Comparison of ENCODE assay signal across 2 cellular contexts in the genomic region with DNA sequence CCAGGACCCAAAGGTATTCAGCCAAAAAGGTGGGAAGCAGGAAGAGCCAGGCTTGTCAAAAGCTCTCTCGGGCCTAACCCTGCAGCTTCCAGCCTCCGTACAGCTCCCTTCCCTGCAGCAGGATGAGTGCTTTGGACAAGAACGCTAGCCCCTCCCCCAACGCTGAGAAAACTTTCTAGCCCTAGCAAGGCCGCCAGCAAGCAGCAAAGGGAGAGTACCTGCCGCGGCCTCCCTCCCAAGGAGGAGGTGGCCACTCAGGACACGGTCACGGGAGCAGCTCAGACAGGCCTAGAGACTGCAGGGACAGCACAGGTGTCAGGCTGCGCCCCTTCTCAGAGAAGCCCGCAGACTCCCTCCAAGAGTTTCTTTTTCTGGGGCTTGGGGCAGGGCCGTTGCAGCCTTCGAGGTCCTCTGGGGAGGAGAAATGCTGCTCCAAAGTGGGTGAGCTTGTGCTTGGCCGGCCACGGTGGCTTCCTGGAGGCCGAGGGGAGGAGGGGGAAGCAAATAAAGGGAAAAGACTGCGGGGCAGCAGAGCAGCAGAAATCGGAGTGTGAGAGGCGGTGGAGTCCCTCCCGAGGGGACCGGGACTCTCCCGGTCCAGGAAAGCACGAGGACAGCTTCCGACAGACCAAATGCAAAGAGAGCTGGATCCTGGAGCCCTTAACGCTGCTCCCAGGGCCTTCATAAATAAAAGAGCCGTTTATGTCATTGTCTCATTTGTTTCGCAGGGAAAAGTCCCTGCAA.
TF ChIP-seq lines count a peak whose summit lies in the region.

No MANE protein-coding gene starts in this region.

TF ChIP-seq in SK-N-SH, 30 proteins besides CTCF, POLR2A, EP300 and RAD21 (continued from another document):
- TF ChIP-seq, protein P1, sequence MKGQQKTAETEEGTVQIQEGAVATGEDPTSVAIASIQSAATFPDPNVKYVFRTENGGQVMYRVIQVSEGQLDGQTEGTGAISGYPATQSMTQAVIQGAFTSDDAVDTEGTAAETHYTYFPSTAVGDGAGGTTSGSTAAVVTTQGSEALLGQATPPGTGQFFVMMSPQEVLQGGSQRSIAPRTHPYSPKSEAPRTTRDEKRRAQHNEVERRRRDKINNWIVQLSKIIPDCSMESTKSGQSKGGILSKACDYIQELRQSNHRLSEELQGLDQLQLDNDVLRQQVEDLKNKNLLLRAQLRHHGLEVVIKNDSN (IDR thresholded peaks at IDR 0.05; ENCODE audit: borderline replicate concordance, low read depth) = no peak
- TF ChIP-seq TCF12 (IDR thresholded peaks at IDR 0.05) = no peak
- no peak for TF ChIP-seq SMC3 (IDR thresholded peaks at IDR 0.05; ENCODE audit: low read depth, low read length)
- TF ChIP-seq YY1 (IDR thresholded peaks at IDR 0.05; ENCODE audit: low read depth) = no peak
- TF ChIP-seq GATA2 (CRISPR knock-in tag; IDR thresholded peaks at IDR 0.05) = no peak
- TF ChIP-seq, protein P2, sequence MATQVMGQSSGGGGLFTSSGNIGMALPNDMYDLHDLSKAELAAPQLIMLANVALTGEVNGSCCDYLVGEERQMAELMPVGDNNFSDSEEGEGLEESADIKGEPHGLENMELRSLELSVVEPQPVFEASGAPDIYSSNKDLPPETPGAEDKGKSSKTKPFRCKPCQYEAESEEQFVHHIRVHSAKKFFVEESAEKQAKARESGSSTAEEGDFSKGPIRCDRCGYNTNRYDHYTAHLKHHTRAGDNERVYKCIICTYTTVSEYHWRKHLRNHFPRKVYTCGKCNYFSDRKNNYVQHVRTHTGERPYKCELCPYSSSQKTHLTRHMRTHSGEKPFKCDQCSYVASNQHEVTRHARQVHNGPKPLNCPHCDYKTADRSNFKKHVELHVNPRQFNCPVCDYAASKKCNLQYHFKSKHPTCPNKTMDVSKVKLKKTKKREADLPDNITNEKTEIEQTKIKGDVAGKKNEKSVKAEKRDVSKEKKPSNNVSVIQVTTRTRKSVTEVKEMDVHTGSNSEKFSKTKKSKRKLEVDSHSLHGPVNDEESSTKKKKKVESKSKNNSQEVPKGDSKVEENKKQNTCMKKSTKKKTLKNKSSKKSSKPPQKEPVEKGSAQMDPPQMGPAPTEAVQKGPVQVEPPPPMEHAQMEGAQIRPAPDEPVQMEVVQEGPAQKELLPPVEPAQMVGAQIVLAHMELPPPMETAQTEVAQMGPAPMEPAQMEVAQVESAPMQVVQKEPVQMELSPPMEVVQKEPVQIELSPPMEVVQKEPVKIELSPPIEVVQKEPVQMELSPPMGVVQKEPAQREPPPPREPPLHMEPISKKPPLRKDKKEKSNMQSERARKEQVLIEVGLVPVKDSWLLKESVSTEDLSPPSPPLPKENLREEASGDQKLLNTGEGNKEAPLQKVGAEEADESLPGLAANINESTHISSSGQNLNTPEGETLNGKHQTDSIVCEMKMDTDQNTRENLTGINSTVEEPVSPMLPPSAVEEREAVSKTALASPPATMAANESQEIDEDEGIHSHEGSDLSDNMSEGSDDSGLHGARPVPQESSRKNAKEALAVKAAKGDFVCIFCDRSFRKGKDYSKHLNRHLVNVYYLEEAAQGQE (IDR thresholded peaks at IDR 0.05; ENCODE audit: low read depth, low read length) = no peak
- TF ChIP-seq SIN3A (IDR thresholded peaks at IDR 0.05; ENCODE audit: borderline replicate concordance, low read depth, low read length) = no peak
- TF ChIP-seq, protein P3, sequence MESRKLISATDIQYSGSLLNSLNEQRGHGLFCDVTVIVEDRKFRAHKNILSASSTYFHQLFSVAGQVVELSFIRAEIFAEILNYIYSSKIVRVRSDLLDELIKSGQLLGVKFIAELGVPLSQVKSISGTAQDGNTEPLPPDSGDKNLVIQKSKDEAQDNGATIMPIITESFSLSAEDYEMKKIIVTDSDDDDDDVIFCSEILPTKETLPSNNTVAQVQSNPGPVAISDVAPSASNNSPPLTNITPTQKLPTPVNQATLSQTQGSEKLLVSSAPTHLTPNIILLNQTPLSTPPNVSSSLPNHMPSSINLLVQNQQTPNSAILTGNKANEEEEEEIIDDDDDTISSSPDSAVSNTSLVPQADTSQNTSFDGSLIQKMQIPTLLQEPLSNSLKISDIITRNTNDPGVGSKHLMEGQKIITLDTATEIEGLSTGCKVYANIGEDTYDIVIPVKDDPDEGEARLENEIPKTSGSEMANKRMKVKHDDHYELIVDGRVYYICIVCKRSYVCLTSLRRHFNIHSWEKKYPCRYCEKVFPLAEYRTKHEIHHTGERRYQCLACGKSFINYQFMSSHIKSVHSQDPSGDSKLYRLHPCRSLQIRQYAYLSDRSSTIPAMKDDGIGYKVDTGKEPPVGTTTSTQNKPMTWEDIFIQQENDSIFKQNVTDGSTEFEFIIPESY (IDR thresholded peaks at IDR 0.05; ENCODE audit: borderline replicate concordance, low read depth) = no peak
- TF ChIP-seq JUND (IDR thresholded peaks at IDR 0.05) = no peak
- TF ChIP-seq CHD2 (IDR thresholded peaks at IDR 0.05; ENCODE audit: low read length, partially characterized antibody) = no peak
- no peak for TF ChIP-seq NFIC (IDR thresholded peaks at IDR 0.05; ENCODE audit: borderline replicate concordance)
- no peak for TF ChIP-seq MXI1 (IDR thresholded peaks at IDR 0.05; ENCODE audit: low read depth, low read length)
- TF ChIP-seq TEAD4 (IDR thresholded peaks at IDR 0.05; ENCODE audit: borderline replicate concordance, insufficient read depth) = no peak
- no peak for TF ChIP-seq RCOR1 (IDR thresholded peaks at IDR 0.05; ENCODE audit: low read length)
- TF ChIP-seq, protein P4, sequence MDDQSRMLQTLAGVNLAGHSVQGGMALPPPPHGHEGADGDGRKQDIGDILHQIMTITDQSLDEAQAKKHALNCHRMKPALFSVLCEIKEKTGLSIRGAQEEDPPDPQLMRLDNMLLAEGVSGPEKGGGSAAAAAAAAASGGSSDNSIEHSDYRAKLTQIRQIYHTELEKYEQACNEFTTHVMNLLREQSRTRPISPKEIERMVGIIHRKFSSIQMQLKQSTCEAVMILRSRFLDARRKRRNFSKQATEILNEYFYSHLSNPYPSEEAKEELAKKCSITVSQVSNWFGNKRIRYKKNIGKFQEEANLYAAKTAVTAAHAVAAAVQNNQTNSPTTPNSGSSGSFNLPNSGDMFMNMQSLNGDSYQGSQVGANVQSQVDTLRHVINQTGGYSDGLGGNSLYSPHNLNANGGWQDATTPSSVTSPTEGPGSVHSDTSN (IDR thresholded peaks at IDR 0.05) = no peak
- no peak for TF ChIP-seq RXRA (IDR thresholded peaks at IDR 0.05; ENCODE audit: borderline replicate concordance, low read depth)

TF ChIP-seq in SK-N-SH treated with all-trans-retinoic acid at 6 μM for 48 hours, 23 proteins besides CTCF, POLR2A, EP300 and RAD21 (continued from another document):
- TF ChIP-seq, protein P5, sequence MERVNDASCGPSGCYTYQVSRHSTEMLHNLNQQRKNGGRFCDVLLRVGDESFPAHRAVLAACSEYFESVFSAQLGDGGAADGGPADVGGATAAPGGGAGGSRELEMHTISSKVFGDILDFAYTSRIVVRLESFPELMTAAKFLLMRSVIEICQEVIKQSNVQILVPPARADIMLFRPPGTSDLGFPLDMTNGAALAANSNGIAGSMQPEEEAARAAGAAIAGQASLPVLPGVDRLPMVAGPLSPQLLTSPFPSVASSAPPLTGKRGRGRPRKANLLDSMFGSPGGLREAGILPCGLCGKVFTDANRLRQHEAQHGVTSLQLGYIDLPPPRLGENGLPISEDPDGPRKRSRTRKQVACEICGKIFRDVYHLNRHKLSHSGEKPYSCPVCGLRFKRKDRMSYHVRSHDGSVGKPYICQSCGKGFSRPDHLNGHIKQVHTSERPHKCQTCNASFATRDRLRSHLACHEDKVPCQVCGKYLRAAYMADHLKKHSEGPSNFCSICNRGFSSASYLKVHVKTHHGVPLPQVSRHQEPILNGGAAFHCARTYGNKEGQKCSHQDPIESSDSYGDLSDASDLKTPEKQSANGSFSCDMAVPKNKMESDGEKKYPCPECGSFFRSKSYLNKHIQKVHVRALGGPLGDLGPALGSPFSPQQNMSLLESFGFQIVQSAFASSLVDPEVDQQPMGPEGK (CRISPR knock-in tag; IDR thresholded peaks at IDR 0.05; ENCODE audit: borderline replicate concordance) = no peak
